Comparison of ENCODE assay signal across 18 cellular contexts in genomic region chr15:29835301-29835700, GRCh38. TPM values are rescaled to one million over a fixed set of nuclear protein-coding genes. Genes with fewer than 3 reads are reported as not detected.
DNase-seq lines count a peak whose midpoint lies in the region; ATAC-seq, FAIRE-seq and TF ChIP-seq lines count a peak whose summit lies in the region.
"Had no signal": no experiment of that assay in that cellular context is flagged by ENCODE, and none has a peak within 500 bp of the region (broad histone marks: within the 10 kb centered on the region; RNA-seq: fewer than 3 reads in every experiment).

No MANE protein-coding gene starts in this region.

- H3K27me3 ChIP-seq in GM23248 (replicated peaks; ENCODE audit: insufficient read depth) (no peaks in the 10 kb centered on the region), astrocyte (ENCODE audit: insufficient read depth, low read length) (peaks cover 2% of the 10 kb centered on the region), lower lobe of right lung (ENCODE audit: low read depth) (no peaks in the 10 kb centered on the region), WERI-Rb-1 (ENCODE audit: insufficient read depth, low read depth, severe bottlenecking) (no peaks in the 10 kb centered on the region)
- H3K27me3 ChIP-seq: colonic mucosa, esophagus muscularis mucosa had no signal

- peaks cover 8% of the 10 kb centered on the region for H3K4me1 ChIP-seq in GM23248 (ENCODE audit: insufficient read depth)
- H3K4me1 ChIP-seq in astrocyte (ENCODE audit: insufficient read depth, low read length) = no peaks in the 10 kb centered on the region
- peaks cover 18% of the 10 kb centered on the region for H3K4me1 ChIP-seq in lower lobe of right lung
- H3K4me1 ChIP-seq: colonic mucosa had no signal

- H4K20me1 ChIP-seq in GM23248 (ENCODE audit: insufficient read depth) (no peaks in the 10 kb centered on the region), astrocyte (ENCODE audit: insufficient read depth, low read length) (no peaks in the 10 kb centered on the region)

- H3K79me2 ChIP-seq in GM23248 (ENCODE audit: insufficient read depth) = no peaks in the 10 kb centered on the region
- no peaks in the 10 kb centered on the region for H3K79me2 ChIP-seq in astrocyte (ENCODE audit: insufficient read depth, low read length)

- peak; percentile 60 for DNase-seq in GM23248
- no peak for DNase-seq in astrocyte (ENCODE audit: low read depth)
- peak; percentile 58 for DNase-seq in fibroblast of peridontal ligament (ENCODE audit: extremely low read depth)
- DNase-seq in lower lobe of right lung = no peak
- DNase-seq in WERI-Rb-1 = no peak
- no peak for DNase-seq in D341Med (ENCODE audit: low spot score)
- DNase-seq: activated B cell treated with CpG ODN at 0.5 μM for 24 hours; CD4-positive, alpha-beta memory T cell; colonic mucosa; hypothalamus; NCI-H774; stimulated activated naive CD8-positive, alpha-beta T cell treated with anti-CD3 and anti-CD28 coated beads, Interleukin-15, Interleukin-2, amounts not matched to agents 100 U/mL and 50 U/mL, for 24 hours had no signal

- H3K4me3 ChIP-seq in GM23248 = no peak overlapping the region
- H3K4me3 ChIP-seq in astrocyte (ENCODE audit: insufficient read depth, low read depth, low read length) = no peak overlapping the region
- H3K4me3 ChIP-seq in lower lobe of right lung = no peak overlapping the region
- no peak overlapping the region for H3K4me3 ChIP-seq in WERI-Rb-1 (ENCODE audit: low read depth, low read length)
- H3K4me3 ChIP-seq: colonic mucosa, esophagus muscularis mucosa had no signal

- H3K27ac Mint-ChIP-seq in astrocyte (ENCODE audit: unreplicated experiment) = no peak overlapping the region
- H3K27ac Mint-ChIP-seq: activated B cell treated with CpG ODN at 0.5 μM for 24 hours; activated T-helper 17 cell treated with anti-CD3 and anti-CD28 coated beads, Interleukin-2, amount 50 U/mL, for 72 hours; CD4-positive, alpha-beta memory T cell had no signal

- no peak overlapping the region for H3K4me3 Mint-ChIP-seq in astrocyte (ENCODE audit: unreplicated experiment)
- H3K4me3 Mint-ChIP-seq: activated B cell treated with CpG ODN at 0.5 μM for 24 hours; activated T-helper 17 cell treated with anti-CD3 and anti-CD28 coated beads, Interleukin-2, amount 50 U/mL, for 72 hours; CD4-positive, alpha-beta memory T cell had no signal

- no peaks in the 10 kb centered on the region for H3K36me3 ChIP-seq in GM23248 (ENCODE audit: low read depth)
- no peaks in the 10 kb centered on the region for H3K36me3 ChIP-seq in astrocyte (ENCODE audit: insufficient read depth, low read length)
- no peaks in the 10 kb centered on the region for H3K36me3 ChIP-seq in lower lobe of right lung
- no peaks in the 10 kb centered on the region for H3K36me3 ChIP-seq in WERI-Rb-1
- H3K36me3 ChIP-seq: colonic mucosa, esophagus muscularis mucosa had no signal

- H3K27ac ChIP-seq in GM23248 (no peak overlapping the region), astrocyte (ENCODE audit: low read depth, low read length) (no peak overlapping the region), lower lobe of right lung (peak overlapping the region; percentile 21), WERI-Rb-1 (no peak overlapping the region)
- H3K27ac ChIP-seq: colonic mucosa had no signal

- H3K9ac ChIP-seq in GM23248 = no peak overlapping the region
- H3K9ac ChIP-seq in astrocyte (ENCODE audit: low read length) = no peak overlapping the region

- ATAC-seq in lower lobe of right lung = peak in 1 of 2 donors; percentile 44
- no peak for ATAC-seq in GM21526 (IDR thresholded peaks at IDR 0.05; ENCODE audit: low FRiP score, unreplicated experiment)
- no peak for ATAC-seq in GM21737 (IDR thresholded peaks at IDR 0.05; ENCODE audit: unreplicated experiment)
- ATAC-seq: activated T-helper 17 cell treated with anti-CD3 and anti-CD28 coated beads, Interleukin-2, amount 50 U/mL, for 72 hours; Panc1; stimulated activated naive CD8-positive, alpha-beta T cell treated with anti-CD3 and anti-CD28 coated beads, Interleukin-15, Interleukin-2, amounts not matched to agents 100 U/mL and 50 U/mL, for 24 hours had no signal

- 64 to 68% methylated on average over 4 of the region's 4 CpGs for WGBS in GM23248 (ENCODE audit: low coverage in 1 of 2, low lambda C conversion rate in 2 of 2, missing lambda C conversion rate in 2 of 2), 2 experiments

- intact Hi-C loops in lower lobe of right lung (cut with DNase I) = no loop called here

- in situ Hi-C loops in GM23248 (cut with MboI) = no loop called here

- TF ChIP-seq CTCF in astrocyte (IDR thresholded peaks at IDR 0.05; ENCODE audit: insufficient read depth, low read depth, low read length) = no peak
- TF ChIP-seq CTCF in lower lobe of right lung (IDR thresholded peaks at IDR 0.05) = no peak
- no peak for TF ChIP-seq CTCF in WERI-Rb-1 (IDR thresholded peaks at IDR 0.05; ENCODE audit: low read depth, low read length)

- no peak for FAIRE-seq in astrocyte (lab: Jason Lieb, UNC)

- H3K9me3 ChIP-seq in GM23248 (ENCODE audit: low read depth) (no peaks in the 10 kb centered on the region), astrocyte (ENCODE audit: insufficient read depth, low read depth, low read length) (no peaks in the 10 kb centered on the region), lower lobe of right lung (no peaks in the 10 kb centered on the region), WERI-Rb-1 (ENCODE audit: severe bottlenecking) (no peaks in the 10 kb centered on the region)
- H3K9me3 ChIP-seq: colonic mucosa, esophagus muscularis mucosa had no signal

- H3K4me2 ChIP-seq in GM23248 (ENCODE audit: unreplicated experiment) = no peak overlapping the region
- peak overlapping the region; percentile 2 for H3K4me2 ChIP-seq in astrocyte (ENCODE audit: low read length)

- H3K4me1 Mint-ChIP-seq in astrocyte (ENCODE audit: low read depth, unreplicated experiment) = peaks cover 12% of the 10 kb centered on the region
- H3K4me1 Mint-ChIP-seq: activated B cell treated with CpG ODN at 0.5 μM for 24 hours; activated T-helper 17 cell treated with anti-CD3 and anti-CD28 coated beads, Interleukin-2, amount 50 U/mL, for 72 hours; CD4-positive, alpha-beta memory T cell had no signal

- H3K9me3 Mint-ChIP-seq in astrocyte (ENCODE audit: unreplicated experiment) = no peaks in the 10 kb centered on the region

- H3F3A ChIP-seq in GM23248 (ENCODE audit: insufficient read depth) = no peaks in the 10 kb centered on the region; the same call in 1 of the 2 replicates

- no peaks in the 10 kb centered on the region for H3K9me2 ChIP-seq in GM23248 (ENCODE audit: insufficient read depth)

- no peaks in the 10 kb centered on the region for H3K36me3 Mint-ChIP-seq in astrocyte (ENCODE audit: low read depth, unreplicated experiment)
- H3K36me3 Mint-ChIP-seq: CD4-positive, alpha-beta memory T cell had no signal

- peak overlapping the region; percentile 4; the same call in 1 of the 2 replicates for H2AFZ ChIP-seq in GM23248
- H2AFZ ChIP-seq in astrocyte (ENCODE audit: low read depth, low read length) = no peak overlapping the region

- no peaks in the 10 kb centered on the region for H3K27me3 Mint-ChIP-seq in astrocyte (ENCODE audit: low read depth, unreplicated experiment)

RNA-seq across cellular contexts. Expression of gene TJP1, which starts 13.0 kb away (rescaled TPM):
- 51.2 and 71.8 TPM in 2 replicates for total RNA-seq in GM23248 (2014; rRNA removed; shearing (Covaris generic))
- polyA plus RNA-seq in GM23248 (2016; fragmentation: Nextera tagmentation; extraction: Ambion mirVana) = 35.7 and 39.2 TPM in 2 replicates
- 118 and 137 TPM in 2 replicates for total RNA-seq in astrocyte
- total RNA-seq in lower lobe of right lung = 115 TPM
- total RNA-seq: activated CD8-positive, alpha-beta memory T cell treated with anti-CD3 and anti-CD28 coated beads for 36 hours; activated T-helper 17 cell treated with anti-CD3 and anti-CD28 coated beads, Interleukin-2, amount 50 U/mL, for 72 hours; CD4-positive, alpha-beta memory T cell had no signal
- polyA plus RNA-seq: CD4-positive, alpha-beta memory T cell had no signal

Comparison
In these comparisons a context has a peak if more than half of its experiments do, and no peak if none do; other contexts are left out.
1. DNase-seq: peak in GM23248 (single experiment) and fibroblast of peridontal ligament (single experiment); none in astrocyte (single experiment), lower lobe of right lung (single experiment), WERI-Rb-1 (single experiment) and D341Med (single experiment).